ENCODE assay signal across 1 cellular context in the genomic region with DNA sequence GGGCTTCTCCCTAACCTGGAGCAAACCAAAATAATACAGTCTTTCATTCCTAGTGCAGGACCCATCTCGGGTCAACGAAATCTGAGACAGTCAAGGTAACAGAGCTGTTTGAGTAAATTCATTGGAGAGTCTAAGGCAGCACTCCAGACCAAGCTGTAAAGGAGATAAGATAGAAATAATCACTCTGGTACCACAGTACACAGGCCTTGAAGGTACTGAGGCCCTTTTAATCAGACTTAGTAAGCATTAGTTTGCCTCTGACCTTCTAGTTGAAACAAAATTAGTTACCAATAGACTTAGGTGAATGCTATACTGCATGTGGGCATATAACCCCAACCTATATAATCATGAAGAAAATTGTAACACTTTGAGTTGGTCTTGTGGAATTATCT.
TF ChIP-seq lines count a peak whose summit lies in the region.

No MANE protein-coding gene starts in this region.

TF ChIP-seq in HepG2, 621 proteins besides CTCF, POLR2A, EP300 and RAD21 (continued from another document):
- no peak for TF ChIP-seq ZNF800 (CRISPR knock-in tag; IDR thresholded peaks at IDR 0.05)
- no peak for TF ChIP-seq STAG1 (CRISPR knock-in tag; IDR thresholded peaks at IDR 0.05)
